Comparison of ENCODE assay signal across 33 cellular contexts in genomic region chr1:14631421-14631820, GRCh38.
"Had no signal": no experiment of that assay in that cellular context is flagged by ENCODE, and none has a peak within 500 bp of the region (broad histone marks: within the 10 kb centered on the region; RNA-seq: fewer than 3 reads in every experiment).

No MANE protein-coding gene starts in this region.

- H3K27ac ChIP-seq: body of pancreas, breast epithelium, cardiac muscle cell, esophagus muscularis mucosa, foreskin keratinocyte, gastrocnemius medialis, heart right ventricle had no signal

- H3K9me3 Mint-ChIP-seq: activated CD4-positive, alpha-beta memory T cell treated with anti-CD3 and anti-CD28 coated beads, Interleukin-2, amount 10 ng/mL, durations not matched to agents 7 days and 5 days; activated CD4-positive, alpha-beta T cell treated with anti-CD3 and anti-CD28 coated beads, Interleukin-2, amount 10 ng/mL, durations not matched to agents 7 days and 5 days; activated T-cell treated with anti-CD3 and anti-CD28 coated beads, Interleukin-2, amount 50 U/mL, for 4 hours; activated T-helper 17 cell treated with anti-CD3 and anti-CD28 coated beads, Interleukin-2, amount 50 U/mL, for 72 hours; effector memory CD8-positive, alpha-beta T cell; T-helper 2 cell treated with Interferon-gamma antibody and Interleukin-4, amounts not matched to agents 5 μg/mL and 100 μg/mL, for 36 hours had no signal

- DNase-seq: activated CD4-positive, alpha-beta memory T cell treated with anti-CD3 and anti-CD28 coated beads, Interleukin-2, amount 10 ng/mL, durations not matched to agents 7 days and 5 days; activated CD4-positive, alpha-beta T cell treated with anti-CD3 and anti-CD28 coated beads for 1 hour; activated CD4-positive, alpha-beta T cell treated with anti-CD3 and anti-CD28 coated beads for 4 hours; activated CD4-positive, alpha-beta T cell treated with anti-CD3 and anti-CD28 coated beads, Interleukin-2, amount 10 ng/mL, durations not matched to agents 7 days and 5 days; activated CD4-positive, alpha-beta T cell treated with anti-CD3 and anti-CD28 coated beads, Interleukin-2, amount 50 U/mL, for 4 hours; activated CD8-positive, alpha-beta memory T cell treated with anti-CD3 and anti-CD28 coated beads for 24 hours; activated effector memory CD4-positive, alpha-beta T cell treated with Interleukin-2 at 50 U/mL for 16 hours; activated gamma-delta T cell treated with Interleukin-2 at 50 U/mL for 16 hours; activated naive CD4-positive, alpha-beta T cell treated with anti-CD3 and anti-CD28 coated beads, Interleukin-2, amount 50 U/mL, for 16 hours; activated naive CD4-positive, alpha-beta T cell treated with Interleukin-2 at 50 U/mL for 16 hours; activated T-cell treated with anti-CD3 and anti-CD28 coated beads, Interleukin-2, amount 50 U/mL, for 4 hours; amygdala; aorta; body of pancreas; central memory CD4-positive, alpha-beta T cell; cerebellar nuclear complex; cortex of kidney; dermis blood vessel endothelial cell; effector CD4-positive, alpha-beta T cell; effector memory CD8-positive, alpha-beta T cell; erythroblast; foreskin keratinocyte; gastrocnemius medialis; heart right ventricle; T-helper 1 cell; T-helper 17 cell; T1000 had no signal

- H3K36me3 Mint-ChIP-seq: activated naive CD8-positive, alpha-beta T cell had no signal

- ATAC-seq: activated T-cell treated with anti-CD3 and anti-CD28 coated beads, Interleukin-2, amount 50 U/mL, for 4 hours; activated T-helper 17 cell treated with anti-CD3 and anti-CD28 coated beads, Interleukin-2, amount 50 U/mL, for 72 hours; body of pancreas; effector memory CD8-positive, alpha-beta T cell; foreskin keratinocyte; gastrocnemius medialis; heart right ventricle; T-helper 17 cell had no signal

- H3K9me3 ChIP-seq: body of pancreas, breast epithelium, esophagus muscularis mucosa, gastrocnemius medialis, heart right ventricle had no signal

- H3K27me3 Mint-ChIP-seq: activated CD4-positive, alpha-beta memory T cell treated with anti-CD3 and anti-CD28 coated beads, Interleukin-2, amount 10 ng/mL, durations not matched to agents 7 days and 5 days; activated CD4-positive, alpha-beta T cell treated with anti-CD3 and anti-CD28 coated beads, Interleukin-2, amount 10 ng/mL, durations not matched to agents 7 days and 5 days had no signal

- H3K4me3 Mint-ChIP-seq: activated CD4-positive, alpha-beta memory T cell treated with anti-CD3 and anti-CD28 coated beads, Interleukin-2, amount 10 ng/mL, durations not matched to agents 7 days and 5 days; activated CD4-positive, alpha-beta T cell treated with anti-CD3 and anti-CD28 coated beads, Interleukin-2, amount 10 ng/mL, durations not matched to agents 7 days and 5 days; activated naive CD8-positive, alpha-beta T cell; activated T-cell treated with anti-CD3 and anti-CD28 coated beads, Interleukin-2, amount 50 U/mL, for 4 hours; activated T-helper 17 cell treated with anti-CD3 and anti-CD28 coated beads, Interleukin-2, amount 50 U/mL, for 72 hours; effector memory CD8-positive, alpha-beta T cell; T-helper 17 cell; T-helper 2 cell treated with Interferon-gamma antibody and Interleukin-4, amounts not matched to agents 5 μg/mL and 100 μg/mL, for 36 hours had no signal

- H3K36me3 ChIP-seq: breast epithelium, cardiac muscle cell, esophagus muscularis mucosa, gastrocnemius medialis, heart right ventricle had no signal

- H3K4me1 Mint-ChIP-seq: activated CD4-positive, alpha-beta memory T cell treated with anti-CD3 and anti-CD28 coated beads, Interleukin-2, amount 10 ng/mL, durations not matched to agents 7 days and 5 days; activated CD4-positive, alpha-beta T cell treated with anti-CD3 and anti-CD28 coated beads, Interleukin-2, amount 10 ng/mL, durations not matched to agents 7 days and 5 days; activated T-helper 17 cell treated with anti-CD3 and anti-CD28 coated beads, Interleukin-2, amount 50 U/mL, for 72 hours; T-helper 17 cell had no signal

- H3K27ac Mint-ChIP-seq: activated CD4-positive, alpha-beta memory T cell treated with anti-CD3 and anti-CD28 coated beads, Interleukin-2, amount 10 ng/mL, durations not matched to agents 7 days and 5 days; activated CD4-positive, alpha-beta T cell treated with anti-CD3 and anti-CD28 coated beads, Interleukin-2, amount 10 ng/mL, durations not matched to agents 7 days and 5 days; activated naive CD8-positive, alpha-beta T cell; activated T-helper 17 cell treated with anti-CD3 and anti-CD28 coated beads, Interleukin-2, amount 50 U/mL, for 72 hours; effector memory CD8-positive, alpha-beta T cell; T-helper 17 cell; T-helper 2 cell treated with Interferon-gamma antibody and Interleukin-4, amounts not matched to agents 5 μg/mL and 100 μg/mL, for 36 hours had no signal

- H3K4me3 ChIP-seq: body of pancreas, breast epithelium, cardiac muscle cell, esophagus muscularis mucosa, gastrocnemius medialis, heart right ventricle had no signal

- H3K4me1 ChIP-seq: body of pancreas, breast epithelium, gastrocnemius medialis had no signal
